Comparison of ENCODE assay signal across 8 cellular contexts in the genomic region with DNA sequence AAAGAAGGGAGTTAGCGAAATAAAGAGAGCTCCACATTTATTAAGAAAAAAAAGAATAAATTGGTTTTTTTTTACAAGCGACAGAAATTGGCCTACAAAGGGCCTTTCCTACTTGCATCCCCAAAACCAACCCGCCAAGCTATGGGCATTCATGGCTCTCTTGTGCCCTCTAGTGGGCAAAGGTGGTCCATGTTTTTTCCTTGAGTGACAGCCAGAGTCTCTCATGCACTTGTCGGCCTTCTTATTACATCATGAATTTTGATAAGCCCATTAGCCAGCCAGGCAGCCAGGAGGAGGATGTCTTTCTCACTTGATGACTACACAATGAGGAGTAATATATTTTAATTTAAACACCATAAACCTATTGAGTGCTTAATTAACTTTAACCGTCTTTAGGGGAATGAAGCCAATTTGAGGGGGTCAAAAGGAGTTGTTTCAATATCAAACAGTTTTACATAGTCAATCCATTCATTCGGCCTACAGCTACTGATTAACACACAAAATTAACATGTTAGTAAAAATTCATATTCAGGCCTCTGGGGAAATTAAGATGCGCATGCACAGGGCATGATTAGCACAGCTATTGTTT.
DNase-seq lines count a peak whose midpoint lies in the region; TF ChIP-seq lines count a peak whose summit lies in the region.

No MANE protein-coding gene starts in this region.

- H3K36me3 Mint-ChIP-seq in osteocyte (ENCODE audit: unreplicated experiment) = no peaks in the 10 kb centered on the region

- peak; percentile 78 for DNase-seq in ELR (ENCODE audit: low read depth)
- DNase-seq in H4 (ENCODE audit: low spot score) = peak; percentile 76
- peak; percentile 43 for DNase-seq in MG63
- DNase-seq in SHP77 (lab: John Stamatoyannopoulos, UW) = peak; percentile 55 to 68
- DNase-seq in activated T-helper 9 cell treated with anti-CD3 and anti-CD28 coated beads, Interleukin-2, amount 50 U/mL, for 16 hours (ENCODE audit: low read depth) = peak; percentile 41
- DNase-seq in foreskin melanocyte = peak; percentile 70
- DNase-seq in osteocyte (ENCODE audit: extremely low spot score, unreplicated experiment) = peak; percentile 91
- peak; percentile 79 to 80 for DNase-seq in tibial artery

- H3K36me3 ChIP-seq in MG63 = no peaks in the 10 kb centered on the region
- no peaks in the 10 kb centered on the region for H3K36me3 ChIP-seq in tibial artery

- no peak overlapping the region for H3K4me3 Mint-ChIP-seq in osteocyte (ENCODE audit: unreplicated experiment)

- H3K9me3 ChIP-seq in MG63 (no peaks in the 10 kb centered on the region), tibial artery (no peaks in the 10 kb centered on the region)

- H3K4me3 ChIP-seq in MG63 (no peak overlapping the region), tibial artery (no peak overlapping the region)

- peaks cover 0 to 10% (median 4%) of the 10 kb centered on the region in 4 donors for H3K4me1 ChIP-seq in tibial artery

- TF ChIP-seq CTCF in osteocyte (IDR thresholded peaks at IDR 0.05) (peak; percentile 92), tibial artery (IDR thresholded peaks at IDR 0.05) (peak; percentile 81 to 88)

- H3K27ac ChIP-seq in tibial artery = no peak overlapping the region

- H3K9me3 Mint-ChIP-seq in osteocyte (ENCODE audit: unreplicated experiment) = no peaks in the 10 kb centered on the region

- no peaks in the 10 kb centered on the region for H3K27me3 ChIP-seq in MG63
- peaks cover 0 to 5% of the 10 kb centered on the region in 2 donors for H3K27me3 ChIP-seq in tibial artery

- no peak overlapping the region for H3K27ac Mint-ChIP-seq in osteocyte (ENCODE audit: unreplicated experiment)

- peaks cover 38% of the 10 kb centered on the region for H3K27me3 Mint-ChIP-seq in osteocyte (ENCODE audit: unreplicated experiment)

- H3K4me1 Mint-ChIP-seq in osteocyte (ENCODE audit: unreplicated experiment) = no peaks in the 10 kb centered on the region

- intact Hi-C loops in tibial artery (cut with DNase I; ENCODE audit: low total_unique reads) = no loop called here

Comparison
In these comparisons a context has a peak if more than half of its experiments do, and no peak if none do; other contexts are left out.
1. DNase-seq: peak in every context shown above with its lines; median percentile 91 in osteocyte; 80 in tibial artery; 78 in ELR; 76 in H4; 70 in foreskin melanocyte; 62 in SHP77; 43 in MG63; 41 in activated T-helper 9 cell treated with anti-CD3 and anti-CD28 coated beads, Interleukin-2, amount 50 U/mL, for 16 hours.